22 cellular contexts compared by ENCODE assay signal in the genomic region with DNA sequence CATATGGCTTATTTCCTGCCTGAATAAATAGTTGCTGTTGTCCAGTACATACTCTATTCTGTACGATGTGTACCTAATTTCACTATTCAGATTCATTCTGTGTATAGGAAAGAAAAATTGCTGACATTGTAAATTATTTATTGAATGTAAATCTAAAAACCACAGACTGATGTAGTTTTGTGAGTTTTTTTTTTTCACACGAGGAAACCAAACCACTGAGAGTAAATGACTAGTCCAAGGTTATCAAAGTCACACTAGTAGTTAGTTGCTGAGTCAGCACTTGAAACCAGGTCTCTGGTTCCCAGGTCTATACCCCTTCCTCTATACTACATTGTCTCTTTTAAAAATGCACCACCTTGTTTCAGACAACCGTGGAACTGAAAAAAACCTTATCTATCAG.
"Had no signal": no experiment of that assay in that cellular context is flagged by ENCODE, and none has a peak within 500 bp of the region (broad histone marks: within the 10 kb centered on the region; RNA-seq: fewer than 3 reads in every experiment).

No MANE protein-coding gene starts in this region.

- H3K9ac ChIP-seq: SK-N-SH had no signal

- H3K4me2 ChIP-seq: SK-N-SH had no signal

- H3K36me3 Mint-ChIP-seq: IgD-negative memory B cell had no signal

- H3K27ac ChIP-seq: RWPE1 had no signal

- H3K4me1 Mint-ChIP-seq: IgD-negative memory B cell had no signal

- DNase-seq: KBM-7; NCI-H1092; NCI-H1105 treated with DMSO at 0.1 percent for 48 hours; NCI-H1436; NCI-H187; NCI-H2029; NCI-H2081 treated with DMSO at 0.1 percent for 48 hours; NCI-H2171; NCI-H226; NCI-H446; NCI-H510A; NCI-H524 treated with DMSO at 0.1 percent for 48 hours; NCI-H69; NCI-H774; NK-92 treated with Interleukin-12 subunit alpha and Interleukin-12 subunit beta, amount 100 ng/mL, for 24 hours; PC-3; SHP77; SK-N-SH; SW 1271 had no signal

- H3K27ac Mint-ChIP-seq: IgD-negative memory B cell had no signal

- H3K4me3 Mint-ChIP-seq: IgD-negative memory B cell had no signal

- ATAC-seq: Panc1, PC-3 had no signal

- H3K9me3 ChIP-seq: SK-N-SH had no signal

- H3K9me2 ChIP-seq: SK-N-SH had no signal
